ENCODE assay signal across 1 cellular context in genomic region chr13:60396783-60397692, GRCh38.
TF ChIP-seq lines count a peak whose summit lies in the region.

Gene TDRD3, plus strand, starts transcription at chr13:60397220. Its CDS starts 145 bp downstream, at chr13:60397365.

TF ChIP-seq in HepG2, 621 proteins besides CTCF, POLR2A, EP300 and RAD21 (continued from another document and continues in another):
- TF ChIP-seq ELF1 (CRISPR knock-in tag; IDR thresholded peaks at IDR 0.05): peak; percentile 69
- TF ChIP-seq PRMT3 (CRISPR knock-in tag; IDR thresholded peaks at IDR 0.05; ENCODE audit: borderline replicate concordance, low read depth): no peak
- TF ChIP-seq REL (CRISPR knock-in tag; conservative IDR thresholded peaks at IDR 0.05): no peak
- peak; percentile 73; the same call in 1 of the 2 replicates for TF ChIP-seq MYC (CRISPR knock-in tag; IDR thresholded peaks at IDR 0.05; ENCODE audit: borderline replicate concordance)
- no peak for TF ChIP-seq CEBPB (IDR thresholded peaks at IDR 0.05; ENCODE audit: borderline replicate concordance, low read depth, low read length)
- TF ChIP-seq MAFG (CRISPR knock-in tag; IDR thresholded peaks at IDR 0.05): no peak
- TF ChIP-seq ZNF891 (CRISPR knock-in tag; IDR thresholded peaks at IDR 0.05): peak; percentile 73; the same call in 1 of the 2 replicates
- no peak for TF ChIP-seq ELF3 (CRISPR knock-in tag; IDR thresholded peaks at IDR 0.05)
- TF ChIP-seq, protein P1, sequence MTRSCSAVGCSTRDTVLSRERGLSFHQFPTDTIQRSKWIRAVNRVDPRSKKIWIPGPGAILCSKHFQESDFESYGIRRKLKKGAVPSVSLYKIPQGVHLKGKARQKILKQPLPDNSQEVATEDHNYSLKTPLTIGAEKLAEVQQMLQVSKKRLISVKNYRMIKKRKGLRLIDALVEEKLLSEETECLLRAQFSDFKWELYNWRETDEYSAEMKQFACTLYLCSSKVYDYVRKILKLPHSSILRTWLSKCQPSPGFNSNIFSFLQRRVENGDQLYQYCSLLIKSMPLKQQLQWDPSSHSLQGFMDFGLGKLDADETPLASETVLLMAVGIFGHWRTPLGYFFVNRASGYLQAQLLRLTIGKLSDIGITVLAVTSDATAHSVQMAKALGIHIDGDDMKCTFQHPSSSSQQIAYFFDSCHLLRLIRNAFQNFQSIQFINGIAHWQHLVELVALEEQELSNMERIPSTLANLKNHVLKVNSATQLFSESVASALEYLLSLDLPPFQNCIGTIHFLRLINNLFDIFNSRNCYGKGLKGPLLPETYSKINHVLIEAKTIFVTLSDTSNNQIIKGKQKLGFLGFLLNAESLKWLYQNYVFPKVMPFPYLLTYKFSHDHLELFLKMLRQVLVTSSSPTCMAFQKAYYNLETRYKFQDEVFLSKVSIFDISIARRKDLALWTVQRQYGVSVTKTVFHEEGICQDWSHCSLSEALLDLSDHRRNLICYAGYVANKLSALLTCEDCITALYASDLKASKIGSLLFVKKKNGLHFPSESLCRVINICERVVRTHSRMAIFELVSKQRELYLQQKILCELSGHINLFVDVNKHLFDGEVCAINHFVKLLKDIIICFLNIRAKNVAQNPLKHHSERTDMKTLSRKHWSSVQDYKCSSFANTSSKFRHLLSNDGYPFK (CRISPR knock-in tag; IDR thresholded peaks at IDR 0.05; ENCODE audit: borderline replicate concordance): no peak
- TF ChIP-seq TOPORS (CRISPR knock-in tag; IDR thresholded peaks at IDR 0.05): no peak
- TF ChIP-seq XBP1 (CRISPR knock-in tag; IDR thresholded peaks at IDR 0.05): no peak
- TF ChIP-seq ZNF616 (CRISPR knock-in tag; IDR thresholded peaks at IDR 0.05; ENCODE audit: low read depth): 0 out of 2 replicates have a peak, but pooled peaks have one; percentile 56
- TF ChIP-seq KDM2A (CRISPR knock-in tag; IDR thresholded peaks at IDR 0.05; ENCODE audit: borderline replicate concordance, low read depth): no peak; the same call in 1 of the 2 replicates
- TF ChIP-seq PHF8 (CRISPR knock-in tag; IDR thresholded peaks at IDR 0.05): peak; percentile 76
- TF ChIP-seq ZNF788 (CRISPR knock-in tag; IDR thresholded peaks at IDR 0.05; ENCODE audit: borderline replicate concordance): no peak
- TF ChIP-seq, protein P2, sequence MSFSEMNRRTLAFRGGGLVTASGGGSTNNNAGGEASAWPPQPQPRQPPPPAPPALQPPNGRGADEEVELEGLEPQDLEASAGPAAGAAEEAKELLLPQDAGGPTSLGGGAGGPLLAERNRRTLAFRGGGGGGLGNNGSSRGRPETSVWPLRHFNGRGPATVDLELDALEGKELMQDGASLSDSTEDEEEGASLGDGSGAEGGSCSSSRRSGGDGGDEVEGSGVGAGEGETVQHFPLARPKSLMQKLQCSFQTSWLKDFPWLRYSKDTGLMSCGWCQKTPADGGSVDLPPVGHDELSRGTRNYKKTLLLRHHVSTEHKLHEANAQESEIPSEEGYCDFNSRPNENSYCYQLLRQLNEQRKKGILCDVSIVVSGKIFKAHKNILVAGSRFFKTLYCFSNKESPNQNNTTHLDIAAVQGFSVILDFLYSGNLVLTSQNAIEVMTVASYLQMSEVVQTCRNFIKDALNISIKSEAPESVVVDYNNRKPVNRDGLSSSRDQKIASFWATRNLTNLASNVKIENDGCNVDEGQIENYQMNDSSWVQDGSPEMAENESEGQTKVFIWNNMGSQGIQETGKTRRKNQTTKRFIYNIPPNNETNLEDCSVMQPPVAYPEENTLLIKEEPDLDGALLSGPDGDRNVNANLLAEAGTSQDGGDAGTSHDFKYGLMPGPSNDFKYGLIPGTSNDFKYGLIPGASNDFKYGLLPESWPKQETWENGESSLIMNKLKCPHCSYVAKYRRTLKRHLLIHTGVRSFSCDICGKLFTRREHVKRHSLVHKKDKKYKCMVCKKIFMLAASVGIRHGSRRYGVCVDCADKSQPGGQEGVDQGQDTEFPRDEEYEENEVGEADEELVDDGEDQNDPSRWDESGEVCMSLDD (CRISPR knock-in tag; IDR thresholded peaks at IDR 0.05; ENCODE audit: borderline replicate concordance): no peak
- TF ChIP-seq, protein P3, sequence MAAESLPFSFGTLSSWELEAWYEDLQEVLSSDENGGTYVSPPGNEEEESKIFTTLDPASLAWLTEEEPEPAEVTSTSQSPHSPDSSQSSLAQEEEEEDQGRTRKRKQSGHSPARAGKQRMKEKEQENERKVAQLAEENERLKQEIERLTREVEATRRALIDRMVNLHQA (CRISPR knock-in tag; IDR thresholded peaks at IDR 0.05): no peak
- no peak for TF ChIP-seq HMGA1 (CRISPR knock-in tag; conservative IDR thresholded peaks at IDR 0.05)
- TF ChIP-seq PRPF4 (IDR thresholded peaks at IDR 0.05; ENCODE audit: low read depth, low read length, poor library complexity, severe bottlenecking): no peak
- TF ChIP-seq GABPB1 (CRISPR knock-in tag; IDR thresholded peaks at IDR 0.05): peak; percentile 69; the same call in 1 of the 2 replicates
- no peak for TF ChIP-seq ZNF180 (CRISPR knock-in tag; IDR thresholded peaks at IDR 0.05; ENCODE audit: borderline replicate concordance, low read depth)
- no peak for TF ChIP-seq ATF1 (CRISPR knock-in tag; IDR thresholded peaks at IDR 0.05)
- TF ChIP-seq SMYD3 (CRISPR knock-in tag; IDR thresholded peaks at IDR 0.05): no peak
- TF ChIP-seq SRY (CRISPR knock-in tag; IDR thresholded peaks at IDR 0.05): no peak
- TF ChIP-seq, protein P4, sequence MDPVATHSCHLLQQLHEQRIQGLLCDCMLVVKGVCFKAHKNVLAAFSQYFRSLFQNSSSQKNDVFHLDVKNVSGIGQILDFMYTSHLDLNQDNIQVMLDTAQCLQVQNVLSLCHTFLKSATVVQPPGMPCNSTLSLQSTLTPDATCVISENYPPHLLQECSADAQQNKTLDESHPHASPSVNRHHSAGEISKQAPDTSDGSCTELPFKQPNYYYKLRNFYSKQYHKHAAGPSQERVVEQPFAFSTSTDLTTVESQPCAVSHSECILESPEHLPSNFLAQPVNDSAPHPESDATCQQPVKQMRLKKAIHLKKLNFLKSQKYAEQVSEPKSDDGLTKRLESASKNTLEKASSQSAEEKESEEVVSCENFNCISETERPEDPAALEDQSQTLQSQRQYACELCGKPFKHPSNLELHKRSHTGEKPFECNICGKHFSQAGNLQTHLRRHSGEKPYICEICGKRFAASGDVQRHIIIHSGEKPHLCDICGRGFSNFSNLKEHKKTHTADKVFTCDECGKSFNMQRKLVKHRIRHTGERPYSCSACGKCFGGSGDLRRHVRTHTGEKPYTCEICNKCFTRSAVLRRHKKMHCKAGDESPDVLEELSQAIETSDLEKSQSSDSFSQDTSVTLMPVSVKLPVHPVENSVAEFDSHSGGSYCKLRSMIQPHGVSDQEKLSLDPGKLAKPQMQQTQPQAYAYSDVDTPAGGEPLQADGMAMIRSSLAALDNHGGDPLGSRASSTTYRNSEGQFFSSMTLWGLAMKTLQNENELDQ (CRISPR knock-in tag; IDR thresholded peaks at IDR 0.05; ENCODE audit: borderline replicate concordance): no peak
- TF ChIP-seq SIX4 (CRISPR knock-in tag; IDR thresholded peaks at IDR 0.05): no peak
- no peak for TF ChIP-seq ARHGAP35 (CRISPR knock-in tag; IDR thresholded peaks at IDR 0.05; ENCODE audit: borderline replicate concordance)
- TF ChIP-seq, protein P5, sequence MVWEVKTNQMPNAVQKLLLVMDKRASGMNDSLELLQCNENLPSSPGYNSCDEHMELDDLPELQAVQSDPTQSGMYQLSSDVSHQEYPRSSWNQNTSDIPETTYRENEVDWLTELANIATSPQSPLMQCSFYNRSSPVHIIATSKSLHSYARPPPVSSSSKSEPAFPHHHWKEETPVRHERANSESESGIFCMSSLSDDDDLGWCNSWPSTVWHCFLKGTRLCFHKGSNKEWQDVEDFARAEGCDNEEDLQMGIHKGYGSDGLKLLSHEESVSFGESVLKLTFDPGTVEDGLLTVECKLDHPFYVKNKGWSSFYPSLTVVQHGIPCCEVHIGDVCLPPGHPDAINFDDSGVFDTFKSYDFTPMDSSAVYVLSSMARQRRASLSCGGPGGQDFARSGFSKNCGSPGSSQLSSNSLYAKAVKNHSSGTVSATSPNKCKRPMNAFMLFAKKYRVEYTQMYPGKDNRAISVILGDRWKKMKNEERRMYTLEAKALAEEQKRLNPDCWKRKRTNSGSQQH (CRISPR knock-in tag; IDR thresholded peaks at IDR 0.05; ENCODE audit: low read depth): 0 out of 2 replicates have a peak, but pooled peaks have one; percentile 25
- 0 out of 2 replicates have a peak, but pooled peaks have one; percentile 26 for TF ChIP-seq GATAD1 (CRISPR knock-in tag; IDR thresholded peaks at IDR 0.05)
- TF ChIP-seq NFAT5 (CRISPR knock-in tag; IDR thresholded peaks at IDR 0.05): no peak
- TF ChIP-seq ZNF275 (CRISPR knock-in tag; IDR thresholded peaks at IDR 0.05; ENCODE audit: borderline replicate concordance): no peak
- TF ChIP-seq ZFP91 (CRISPR knock-in tag; IDR thresholded peaks at IDR 0.05; ENCODE audit: borderline replicate concordance): peak; percentile 60; the same call in 1 of the 2 replicates
- no peak for TF ChIP-seq ZSCAN25 (CRISPR knock-in tag; IDR thresholded peaks at IDR 0.05)
- TF ChIP-seq SRF (IDR thresholded peaks at IDR 0.05; ENCODE audit: low read depth, low read length): no peak
- TF ChIP-seq MEIS2 (CRISPR knock-in tag; IDR thresholded peaks at IDR 0.05): 0 out of 2 replicates have a peak, but pooled peaks have one; percentile 21
- TF ChIP-seq ZNF703 (CRISPR knock-in tag; IDR thresholded peaks at IDR 0.05; ENCODE audit: borderline replicate concordance): no peak; the same call in 1 of the 2 replicates
- TF ChIP-seq ZNF234 (CRISPR knock-in tag; conservative IDR thresholded peaks at IDR 0.05): 0 out of 2 replicates have a peak, but pooled peaks have one; percentile 35
- TF ChIP-seq PHF5A (CRISPR knock-in tag; IDR thresholded peaks at IDR 0.05; ENCODE audit: low read depth, unreplicated experiment): no peak
